ENCODE assay signal across 28 cellular contexts in the genomic region with DNA sequence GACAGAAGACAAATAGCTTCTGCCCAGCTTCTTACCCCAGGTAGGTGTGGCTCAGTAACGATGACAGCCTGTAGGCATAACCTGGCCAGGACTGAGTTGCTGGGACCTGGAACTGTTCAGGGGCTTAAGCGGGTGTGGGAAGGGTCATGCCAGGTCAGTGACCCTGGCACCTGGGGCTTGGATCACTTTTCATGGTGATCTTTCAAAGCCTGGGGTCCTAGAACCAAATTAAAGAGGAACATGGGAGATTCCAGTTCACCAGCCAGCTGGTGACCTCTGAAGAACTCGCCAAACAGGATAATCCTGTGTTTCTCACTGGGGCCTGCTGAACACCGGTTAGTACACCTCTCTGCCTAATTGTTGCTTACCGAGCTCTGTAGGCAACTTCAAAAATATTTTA.
DNase-seq lines count a peak whose midpoint lies in the region; ATAC-seq and TF ChIP-seq lines count a peak whose summit lies in the region.
"Had no signal": no experiment of that assay in that cellular context is flagged by ENCODE, and none has a peak within 500 bp of the region (broad histone marks: within the 10 kb centered on the region; RNA-seq: fewer than 3 reads in every experiment).

No MANE protein-coding gene starts in this region.

- no peaks in the 10 kb centered on the region for H3K4me1 ChIP-seq in foreskin keratinocyte
- H3K4me1 ChIP-seq: esophagus muscularis mucosa, Peyer's patch, SJSA1, thyroid gland had no signal

- no peak for TF ChIP-seq CTCF in foreskin keratinocyte (conservative IDR thresholded peaks at IDR 0.05)

- no peaks in the 10 kb centered on the region for H3K27me3 ChIP-seq in foreskin keratinocyte
- H3K27me3 ChIP-seq: BLaER1 treated with 17β-estradiol and CSF1 and Interleukin-3, amounts not matched to agents 10 nM and 100 nM; esophagus muscularis mucosa; Peyer's patch; SJSA1; thyroid gland had no signal

- no peak overlapping the region for H3K27ac ChIP-seq in foreskin keratinocyte
- H3K27ac ChIP-seq: BLaER1 treated with 17β-estradiol and CSF1 and Interleukin-3, amounts not matched to agents 10 nM and 100 nM; coronary artery; esophagus muscularis mucosa; HL-60; Peyer's patch; SJSA1; thyroid gland had no signal

- ATAC-seq in foreskin keratinocyte: peak; percentile 44
- no peak for ATAC-seq in GM19324 (IDR thresholded peaks at IDR 0.05; ENCODE audit: low FRiP score, unreplicated experiment)
- ATAC-seq: effector memory CD8-positive, alpha-beta T cell; HepG2; left lobe of liver had no signal

- DNase-seq in ELF-1 (ENCODE audit: low read depth, low spot score) (peak; percentile 85), NCI-H82 (lab: John Stamatoyannopoulos, UW) (peak; percentile 88), foreskin keratinocyte (peak in 1 of 2 donors; percentile 40), renal cortical epithelial cell (ENCODE audit: low read depth) (peak; percentile 4), germinal center (ENCODE audit: low spot score) (no peak), H4 (ENCODE audit: low spot score) (no peak)
- DNase-seq: activated CD4-positive, alpha-beta memory T cell treated with anti-CD3 and anti-CD28 coated beads for 36 hours; activated CD4-positive, CD25-positive, alpha-beta regulatory T cell treated with anti-CD3 and anti-CD28 coated beads, Interleukin-2, amount 50 U/mL, for 72 hours; activated CD8-positive, alpha-beta memory T cell treated with anti-CD3 and anti-CD28 coated beads, Interleukin-2, amount 50 U/mL, for 4 hours; activated naive CD4-positive, alpha-beta T cell treated with anti-CD3 and anti-CD28 coated beads, Interleukin-2, amount 10 ng/mL, durations not matched to agents 7 days and 5 days; effector memory CD8-positive, alpha-beta T cell; foreskin melanocyte; immature natural killer cell; NCI-H1694 treated with DMSO at 0.1 percent for 48 hours; NCI-H2171 treated with DMSO at 0.1 percent for 48 hours; NCI-H524 treated with DMSO at 0.1 percent for 48 hours; nucleus accumbens; Peyer's patch; T-helper 1 cell had no signal

Comparison
In these comparisons a context has a peak if more than half of its experiments do, and no peak if none do; other contexts are left out.
1. DNase-seq: peak in ELF-1 (single experiment), NCI-H82 (single experiment) and renal cortical epithelial cell (single experiment); none in germinal center (single experiment) and H4 (single experiment).